In the genomic region with DNA sequence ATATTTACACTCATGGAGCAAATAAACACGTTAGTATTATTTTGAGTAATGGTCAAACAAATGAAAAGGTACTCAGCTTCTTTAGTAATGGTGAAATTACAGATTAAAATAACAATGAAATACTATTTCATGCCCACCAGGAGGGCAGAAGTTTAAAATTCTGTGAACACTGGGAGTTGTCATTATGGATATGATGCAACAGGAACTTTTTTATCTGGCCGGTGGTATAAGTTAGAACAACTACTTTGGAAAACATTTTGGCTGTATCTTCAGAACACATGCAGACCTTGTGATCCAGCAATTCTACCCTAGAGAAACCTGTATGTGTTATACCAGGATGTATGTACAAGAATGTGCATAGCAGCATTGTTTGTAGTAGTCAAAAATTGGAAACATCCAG, we compare ENCODE assay signal across 28 cellular contexts.
"Had no signal": no experiment of that assay in that cellular context is flagged by ENCODE, and none has a peak within 500 bp of the region (broad histone marks: within the 10 kb centered on the region; RNA-seq: fewer than 3 reads in every experiment).

No MANE protein-coding gene starts in this region.

- H3K4me3 ChIP-seq: esophagus muscularis mucosa, heart left ventricle, lower lobe of right lung, neural progenitor cell, right lobe of liver, skin epidermis, stomach, suprapubic skin, tibial nerve had no signal

- H2AFZ ChIP-seq: neural progenitor cell had no signal

- H3K9me3 Mint-ChIP-seq: activated naive CD4-positive, alpha-beta T cell treated with anti-CD3 and anti-CD28 coated beads, Interleukin-2, amount 50 U/mL, for 24 hours; naive thymus-derived CD8-positive, alpha-beta T cell; neural progenitor cell; stimulated activated memory B cell treated with anti-CD40 and anti-IgM and Interleukin-4, amounts not matched to agents 10 μg/mL and 1 μg/mL and 100 μg/mL, for 72 hours had no signal

- H3K27me3 ChIP-seq: brain microvascular endothelial cell, esophagus muscularis mucosa, heart left ventricle, neural progenitor cell, right lobe of liver, stomach, suprapubic skin, tibial nerve had no signal

- H3K27ac ChIP-seq: brain microvascular endothelial cell, esophagus muscularis mucosa, heart left ventricle, lower lobe of right lung, neural progenitor cell, right lobe of liver, skin epidermis, stomach, suprapubic skin, tibial nerve, WERI-Rb-1 had no signal

- ATAC-seq: heart left ventricle; left lobe of liver; lower lobe of right lung; naive thymus-derived CD8-positive, alpha-beta T cell; right lobe of liver; stimulated activated memory B cell treated with anti-CD40 and anti-IgM and Interleukin-4, amounts not matched to agents 10 μg/mL and 1 μg/mL and 100 μg/mL, for 72 hours had no signal

- H3K4me1 Mint-ChIP-seq: naive thymus-derived CD8-positive, alpha-beta T cell; neural progenitor cell; stimulated activated memory B cell treated with anti-CD40 and anti-IgM and Interleukin-4, amounts not matched to agents 10 μg/mL and 1 μg/mL and 100 μg/mL, for 72 hours had no signal

- H3K27me3 Mint-ChIP-seq: activated naive CD4-positive, alpha-beta T cell treated with anti-CD3 and anti-CD28 coated beads, Interleukin-2, amount 50 U/mL, for 24 hours; naive thymus-derived CD8-positive, alpha-beta T cell; stimulated activated memory B cell treated with anti-CD40 and anti-IgM and Interleukin-4, amounts not matched to agents 10 μg/mL and 1 μg/mL and 100 μg/mL, for 72 hours had no signal

- DNase-seq: activated CD4-positive, alpha-beta T cell treated with anti-CD3 and anti-CD28 coated beads for 1 hour; activated CD4-positive, alpha-beta T cell treated with anti-CD3 and anti-CD28 coated beads, Interleukin-2, amount 50 U/mL, for 4 hours; activated gamma-delta T cell treated with Interleukin-2 at 50 U/mL for 16 hours; activated T-cell treated with anti-CD3 and anti-CD28 coated beads for 4 hours; aorta; brain microvascular endothelial cell; caudate nucleus; dermis blood vessel endothelial cell; effector CD8-positive, alpha-beta T cell; heart left ventricle; kidney; lower lobe of right lung; naive thymus-derived CD8-positive, alpha-beta T cell; posterior cingulate gyrus; right lobe of liver; stimulated activated CD4-positive, alpha-beta T cell treated with anti-CD3 and anti-CD28 coated beads, Interleukin-1b, Interleukin-23, amount 100 ng/mL, for 48 hours; stomach; T-helper 1 cell; WERI-Rb-1 had no signal

- FAIRE-seq: kidney, TTC549 had no signal

- H3K9ac ChIP-seq: neural progenitor cell had no signal

- H3K27ac Mint-ChIP-seq: activated naive CD4-positive, alpha-beta T cell treated with anti-CD3 and anti-CD28 coated beads, Interleukin-2, amount 50 U/mL, for 24 hours; neural progenitor cell; stimulated activated memory B cell treated with anti-CD40 and anti-IgM and Interleukin-4, amounts not matched to agents 10 μg/mL and 1 μg/mL and 100 μg/mL, for 72 hours had no signal

- H3K4me1 ChIP-seq: esophagus muscularis mucosa, heart left ventricle, lower lobe of right lung, neural progenitor cell, right lobe of liver, stomach, suprapubic skin, tibial nerve had no signal

- H3K9me3 ChIP-seq: esophagus muscularis mucosa, heart left ventricle, lower lobe of right lung, right lobe of liver, stomach, suprapubic skin, tibial nerve had no signal

- H3K4me2 ChIP-seq: neural progenitor cell had no signal

- H3K4me3 Mint-ChIP-seq: activated naive CD4-positive, alpha-beta T cell treated with anti-CD3 and anti-CD28 coated beads, Interleukin-2, amount 50 U/mL, for 24 hours; naive thymus-derived CD8-positive, alpha-beta T cell; neural progenitor cell; stimulated activated memory B cell treated with anti-CD40 and anti-IgM and Interleukin-4, amounts not matched to agents 10 μg/mL and 1 μg/mL and 100 μg/mL, for 72 hours had no signal

- H3K36me3 ChIP-seq: neural progenitor cell had no signal
